ENCODE assay signal across 18 cellular contexts in genomic region chr10:6035101-6035834, GRCh38. TPM values are rescaled to one million over a fixed set of nuclear protein-coding genes. Genes with fewer than 3 reads are reported as not detected.
DNase-seq lines count a peak whose midpoint lies in the region; FAIRE-seq and TF ChIP-seq lines count a peak whose summit lies in the region.
"Had no signal": no experiment of that assay in that cellular context is flagged by ENCODE, and none has a peak within 500 bp of the region (broad histone marks: within the 10 kb centered on the region; RNA-seq: fewer than 3 reads in every experiment).

No MANE protein-coding gene starts in this region.

- FAIRE-seq in kidney (lab: Jason Lieb, UNC), result no peak
- FAIRE-seq: astrocyte had no signal

- no peak for TF ChIP-seq CTCF in endodermal cell (conservative IDR thresholded peaks at IDR 0.05)
- no peak for TF ChIP-seq CTCF in stomach (IDR thresholded peaks at IDR 0.05)
- TF ChIP-seq CTCF in kidney (IDR thresholded peaks at IDR 0.05; ENCODE audit: borderline replicate concordance, extremely low read depth, insufficient read depth), result no peak
- no peak for TF ChIP-seq CTCF in thyroid gland (IDR thresholded peaks at IDR 0.05)

- no peak overlapping the region for H3K4me3 Mint-ChIP-seq in activated naive CD4-positive, alpha-beta T cell treated with anti-CD3 and anti-CD28 coated beads for 36 hours
- no peak overlapping the region for H3K4me3 Mint-ChIP-seq in endodermal cell

- peaks cover 68% of the 10 kb centered on the region for H3K4me1 Mint-ChIP-seq in activated naive CD4-positive, alpha-beta T cell treated with anti-CD3 and anti-CD28 coated beads for 36 hours (ENCODE audit: low read depth)
- peaks cover 34% of the 10 kb centered on the region for H3K4me1 Mint-ChIP-seq in endodermal cell

- TF ChIP-seq EP300 in stomach (IDR thresholded peaks at IDR 0.05), result no peak

- peaks cover 83% of the 10 kb centered on the region for H3K36me3 Mint-ChIP-seq in activated naive CD4-positive, alpha-beta T cell treated with anti-CD3 and anti-CD28 coated beads for 36 hours (ENCODE audit: low read depth)
- no peaks in the 10 kb centered on the region for H3K36me3 Mint-ChIP-seq in endodermal cell (ENCODE audit: low read depth)

- peaks cover 7% of the 10 kb centered on the region for H3K4me1 ChIP-seq in endodermal cell (ENCODE audit: control insufficient read depth, insufficient read depth, low read length)
- peaks cover 0 to 14% (median 0%) of the 10 kb centered on the region in 4 donors for H3K4me1 ChIP-seq in stomach
- H3K4me1 ChIP-seq in kidney (ENCODE audit: control insufficient read depth in 1 of 2, insufficient read depth in 1 of 2, low read depth in 1 of 2, low read length in 2 of 2), result no peaks in the 10 kb centered on the region
- H3K4me1 ChIP-seq in thyroid gland, result no peaks in the 10 kb centered on the region
- H3K4me1 ChIP-seq: parathyroid adenoma had no signal

- intact Hi-C loops in activated naive CD4-positive, alpha-beta T cell treated with anti-CD3 and anti-CD28 coated beads for 36 hours (cut with micrococcal nuclease), result no loop called here
- intact Hi-C loops in stomach (cut with DNase I; ENCODE audit: low total_unique reads) (no loop called here), kidney (cut with DNase I) (no loop called here), thyroid gland (cut with DNase I) (no loop called here)

- peak; percentile 10 for DNase-seq in activated naive CD4-positive, alpha-beta T cell treated with anti-CD3 and anti-CD28 coated beads for 36 hours
- DNase-seq in activated naive CD4-positive, alpha-beta T cell treated with anti-CD3 and anti-CD28 coated beads, Interleukin-2, amount 50 U/mL, for 16 hours, result no peak
- peak; percentile 54 for DNase-seq in activated CD8-positive, alpha-beta memory T cell treated with anti-CD3 and anti-CD28 coated beads, Interleukin-2, amount 50 U/mL, for 48 hours
- DNase-seq in endodermal cell, result peak; percentile 34
- DNase-seq in stomach, result no peak
- no peak for DNase-seq in kidney
- no peak for DNase-seq in HEK293T (ENCODE audit: extremely low spot score)
- no peak for DNase-seq in thyroid gland
- DNase-seq: DMS 273 treated with DMSO at 0.1 percent for 48 hours, dorsolateral prefrontal cortex, kidney glomerular epithelial cell, NCI-H1694, NCI-H446 treated with DMSO at 0.1 percent for 48 hours had no signal

- H3K9me3 Mint-ChIP-seq in activated naive CD4-positive, alpha-beta T cell treated with anti-CD3 and anti-CD28 coated beads for 36 hours, result peaks cover 7% of the 10 kb centered on the region
- peaks cover 10% of the 10 kb centered on the region for H3K9me3 Mint-ChIP-seq in endodermal cell

- H3K27me3 Mint-ChIP-seq in activated naive CD4-positive, alpha-beta T cell treated with anti-CD3 and anti-CD28 coated beads for 36 hours (ENCODE audit: low read depth), result no peaks in the 10 kb centered on the region
- no peaks in the 10 kb centered on the region for H3K27me3 Mint-ChIP-seq in endodermal cell (ENCODE audit: insufficient read depth)

- 90 to 95% methylated on average over 12 to 13 of the region's 13 CpGs for WGBS in endodermal cell (ENCODE audit: insufficient coverage in 1 of 2, insufficient read length in 1 of 2), 2 experiments
- 84 to 92% (median 91%) methylated on average over 9 to 13 of the region's 13 CpGs for WGBS in stomach, 5 donors
- WGBS in thyroid gland, 2 donors, result 90% methylated on average over 12 to 13 of the region's 13 CpGs

- TF ChIP-seq POLR2A in stomach (IDR thresholded peaks at IDR 0.05) (no peak), thyroid gland (IDR thresholded peaks at IDR 0.05) (no peak)

- H3K4me3 ChIP-seq in endodermal cell (ENCODE audit: low read length), result no peak overlapping the region
- H3K4me3 ChIP-seq in stomach, result no peak overlapping the region
- H3K4me3 ChIP-seq in kidney (ENCODE audit: low read length in 2 of 2), result no peak overlapping the region
- no peak overlapping the region for H3K4me3 ChIP-seq in thyroid gland (replicated peaks in 1 of 3)
- H3K4me3 ChIP-seq: dorsolateral prefrontal cortex, mucosa of descending colon had no signal

- peak overlapping the region; percentile 25 for H3K27ac Mint-ChIP-seq in activated naive CD4-positive, alpha-beta T cell treated with anti-CD3 and anti-CD28 coated beads for 36 hours
- no peak overlapping the region for H3K27ac Mint-ChIP-seq in endodermal cell

- POLR2A ChIA-PET in HEK293T (lab: Yijun Ruan, JAX), result no interaction called here

- H3K27me3 ChIP-seq in endodermal cell (ENCODE audit: control insufficient read depth, insufficient read depth, low read length, poor library complexity, severe bottlenecking), result no peaks in the 10 kb centered on the region
- H3K27me3 ChIP-seq in stomach, result no peaks in the 10 kb centered on the region
- H3K27me3 ChIP-seq in thyroid gland, result no peaks in the 10 kb centered on the region
- H3K27me3 ChIP-seq: dorsolateral prefrontal cortex had no signal

- CTCF ChIA-PET in activated naive CD4-positive, alpha-beta T cell treated with anti-CD3 and anti-CD28 coated beads for 36 hours (lab: Charles Lee), result interaction anchor here (0.9 to 2.1 kb wide), 3 partner anchors 21 to 37 kb away, joined by 3 to 9 read pairs (median 3); no protein-coding TSS in a partner anchor
- CTCF ChIA-PET in HEK293T (lab: Yijun Ruan, JAX), result no interaction called here

- H3K9ac ChIP-seq in endodermal cell (ENCODE audit: extremely low read depth, low read length, poor library complexity, severe bottlenecking) (no peak overlapping the region), kidney (ENCODE audit: low read length in 2 of 2) (no peak overlapping the region)
- H3K9ac ChIP-seq: parathyroid adenoma had no signal

- H3K9me3 ChIP-seq in endodermal cell (ENCODE audit: control insufficient read depth, low read length) (peaks cover 13% of the 10 kb centered on the region), stomach (peaks cover 0 to 7% (median 2%) of the 10 kb centered on the region in 4 donors), kidney (ENCODE audit: control insufficient read depth in 1 of 2, low read length in 2 of 2) (peaks cover 0 to 3% of the 10 kb centered on the region in 2 donors), thyroid gland (no peaks in the 10 kb centered on the region)

- H3K36me3 ChIP-seq in endodermal cell (ENCODE audit: control insufficient read depth, insufficient read depth, low read length) (no peaks in the 10 kb centered on the region), stomach (no peaks in the 10 kb centered on the region), kidney (ENCODE audit: control insufficient read depth in 1 of 2, insufficient read depth in 2 of 2, low read length in 2 of 2) (no peaks in the 10 kb centered on the region), thyroid gland (no peaks in the 10 kb centered on the region)

- H3K27ac ChIP-seq in endodermal cell (ENCODE audit: low read depth, low read length), result no peak overlapping the region
- H3K27ac ChIP-seq in stomach, result peak overlapping the region in 3 of 5 donors; percentile 30 to 54 (median 41)
- no peak overlapping the region for H3K27ac ChIP-seq in kidney (ENCODE audit: low read depth in 2 of 2, low read length in 2 of 2)
- H3K27ac ChIP-seq in thyroid gland, result no peak overlapping the region
- H3K27ac ChIP-seq: dorsolateral prefrontal cortex, parathyroid adenoma had no signal

TF ChIP-seq in HEK293T, 16 proteins besides CTCF, POLR2A, EP300 and RAD21:
- TF ChIP-seq SUZ12 (IDR thresholded peaks at IDR 0.05) (no peak), HDGF (IDR thresholded peaks at IDR 0.05; ENCODE audit: borderline replicate concordance) (no peak), ARNT (IDR thresholded peaks at IDR 0.05) (no peak), NFRKB (IDR thresholded peaks at IDR 0.05) (no peak), ELF4 (IDR thresholded peaks at IDR 0.05) (no peak), FOXA1 (IDR thresholded peaks at IDR 0.05) (no peak), L3MBTL2 (conservative IDR thresholded peaks at IDR 0.05) (no peak), TARDBP (IDR thresholded peaks at IDR 0.05) (no peak)

RNA-seq across cellular contexts. Expression of gene IL2RA, which starts 26.9 kb away (rescaled TPM):
- total RNA-seq in activated naive CD4-positive, alpha-beta T cell treated with anti-CD3 and anti-CD28 coated beads for 36 hours, result 100 to 1,000 TPM; 443 to 471 TPM
- total RNA-seq in endodermal cell (not detected), stomach (1 to 10 TPM in 2 of 5 donors, under 1 TPM in 1, not detected in 2; 0.45 to 2.3 (median 1.5) TPM), kidney (11.9 TPM), thyroid gland (10 to 100 TPM in 1 of 4 donors, 1 to 10 TPM in 3; 1.7 to 11.3 (median 2.3) TPM)
- not detected for polyA plus RNA-seq in endodermal cell (2013, experiment 1 of 2)
- not detected for polyA plus RNA-seq in endodermal cell (2013, experiment 2 of 2)
- polyA plus RNA-seq in stomach (1 to 10 TPM in 1 of 3 donors, under 1 TPM in 2; 0.46 to 1.3 (median 0.60) TPM), kidney (ENCODE audit: insufficient read depth, low read depth, low replicate concordance) (0.54 TPM)
- total RNA-seq: astrocyte, fibroblast of lung, SK-MEL-5 had no signal
- polyA plus RNA-seq: fibroblast of lung had no signal

RNA-seq across cellular contexts. Expression of gene RBM17, which starts 53.6 kb away (rescaled TPM):
- total RNA-seq in activated naive CD4-positive, alpha-beta T cell treated with anti-CD3 and anti-CD28 coated beads for 36 hours, result 100 to 1,000 TPM; 157 to 162 TPM
- total RNA-seq in endodermal cell, result 100 to 1,000 TPM; 123 to 139 TPM
- polyA plus RNA-seq in endodermal cell (2013, experiment 1 of 2), result 93.5 TPM
- polyA plus RNA-seq in endodermal cell (2013, experiment 2 of 2), result 77.6 TPM
- total RNA-seq in stomach, result 100 to 1,000 TPM in 3 of 5 donors, 10 to 100 TPM in 2; 71.0 to 168 (median 105) TPM
- 10 to 100 TPM; 41.4 to 58.5 (median 50.9) TPM for polyA plus RNA-seq in stomach
- total RNA-seq in kidney, result 91.9 TPM
- polyA plus RNA-seq in kidney (ENCODE audit: insufficient read depth, low read depth, low replicate concordance), result 46.4 TPM
- total RNA-seq in thyroid gland, result 10 to 100 TPM; 64.3 to 93.3 (median 81.7) TPM

RNA-seq across cellular contexts. Expression of gene IL15RA, which starts 57.9 kb away (rescaled TPM):
- 10 to 100 TPM; 14.7 to 16.3 TPM for total RNA-seq in activated naive CD4-positive, alpha-beta T cell treated with anti-CD3 and anti-CD28 coated beads for 36 hours
- under 1 TPM; 0.35 to 0.37 TPM for total RNA-seq in endodermal cell
- not detected for polyA plus RNA-seq in endodermal cell (2013, experiment 1 of 2)
- not detected for polyA plus RNA-seq in endodermal cell (2013, experiment 2 of 2)
- total RNA-seq in stomach, result 10 to 100 TPM in 3 of 5 donors, 1 to 10 TPM in 2; 6.7 to 63.0 (median 16.1) TPM
- polyA plus RNA-seq in stomach, result 10 to 100 TPM; 13.9 to 26.1 (median 15.7) TPM
- 13.9 TPM for total RNA-seq in kidney
- polyA plus RNA-seq in kidney (ENCODE audit: insufficient read depth, low read depth, low replicate concordance), result 6.8 TPM
- 10 to 100 TPM; 10.6 to 34.3 (median 22.8) TPM for total RNA-seq in thyroid gland

Comparison
In these comparisons a context has a peak if more than half of its experiments do, and no peak if none do; other contexts are left out.
1. DNase-seq: peak in activated naive CD4-positive, alpha-beta T cell treated with anti-CD3 and anti-CD28 coated beads for 36 hours (single experiment), activated CD8-positive, alpha-beta memory T cell treated with anti-CD3 and anti-CD28 coated beads, Interleukin-2, amount 50 U/mL, for 48 hours (single experiment) and endodermal cell (single experiment); none in activated naive CD4-positive, alpha-beta T cell treated with anti-CD3 and anti-CD28 coated beads, Interleukin-2, amount 50 U/mL, for 16 hours (single experiment), stomach (single experiment), kidney (single experiment), HEK293T (single experiment) and thyroid gland (0 of 2).
2. H3K27ac ChIP-seq: peak in stomach (3 of 5); none in endodermal cell (single experiment), kidney (0 of 2) and thyroid gland (0 of 3).
3. RNA of gene IL2RA, which starts 26.9 kb away (total RNA-seq): 443 to 471 TPM in activated naive CD4-positive, alpha-beta T cell treated with anti-CD3 and anti-CD28 coated beads for 36 hours; 11.9 TPM in kidney (single experiment), 1.7 to 11.3 TPM in thyroid gland, 0.45 to 2.3 TPM in stomach and not detected in endodermal cell; every median in the first group is over 10 times any median in the second.
4. RNA of gene IL15RA, which starts 57.9 kb away (total RNA-seq): 10.6 to 34.3 TPM in thyroid gland, 14.7 to 16.3 TPM in activated naive CD4-positive, alpha-beta T cell treated with anti-CD3 and anti-CD28 coated beads for 36 hours, 6.7 to 63.0 TPM in stomach and 13.9 TPM in kidney (single experiment); 0.35 to 0.37 TPM in endodermal cell; every median in the first group is over 4 times any median in the second.